Comparison of ENCODE assay signal across 14 cellular contexts in the genomic region with DNA sequence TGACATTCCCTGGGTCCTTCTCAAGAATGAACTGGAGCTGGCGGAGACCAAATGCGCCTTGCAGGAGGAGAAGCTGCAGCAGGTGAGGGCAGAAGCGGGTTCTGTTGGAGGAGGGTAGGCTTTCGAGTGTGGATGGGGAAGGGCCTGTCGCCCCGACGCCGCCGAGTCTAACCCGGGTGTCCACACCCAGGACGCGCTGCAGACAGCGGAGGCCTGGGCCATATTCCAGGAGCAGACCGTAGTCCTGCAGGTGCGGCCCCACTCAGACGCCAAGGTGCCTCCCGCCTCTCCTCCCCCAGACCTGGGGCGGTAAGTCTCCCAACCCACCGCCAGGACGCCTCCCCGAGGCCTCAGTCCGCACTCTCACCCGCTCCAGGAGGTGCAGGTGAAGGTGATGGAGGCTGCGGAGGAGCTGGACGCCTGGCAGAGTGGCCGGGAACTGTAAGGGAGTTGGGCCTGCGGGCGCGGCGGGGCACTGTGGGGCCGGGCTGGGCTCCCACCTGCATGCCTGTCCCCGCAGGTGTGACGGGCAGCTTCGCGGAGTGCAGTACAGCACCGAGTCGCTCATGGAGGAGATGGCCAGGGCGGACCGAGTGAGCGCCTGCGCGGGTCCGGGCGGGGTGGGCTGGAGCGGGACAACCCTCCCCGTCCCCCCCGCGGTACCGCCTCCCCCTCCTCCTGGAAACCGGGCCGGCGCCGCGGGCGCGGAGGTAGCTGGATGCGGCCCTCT. TPM values are rescaled to one million over a fixed set of nuclear protein-coding genes. Genes with fewer than 3 reads are reported as not detected.
DNase-seq lines count a peak whose midpoint lies in the region; ATAC-seq and TF ChIP-seq lines count a peak whose summit lies in the region.
"Not testable (repeated sequence)": the region's sequence is repeated elsewhere in the genome, so short reads cannot be mapped to it uniquely, and the experiment has no call there.
"Had no signal": no experiment of that assay in that cellular context is flagged by ENCODE, and none has a peak within 500 bp of the region (broad histone marks: within the 10 kb centered on the region; RNA-seq: fewer than 3 reads in every experiment).

No MANE protein-coding gene starts in this region.

- not testable (repeated sequence) for H3K27ac Mint-ChIP-seq in CD8-positive, alpha-beta T cell; activated T-cell treated with anti-CD3 and anti-CD28 coated beads, Interleukin-2, amount 50 U/mL, for 72 hours

- H3K27ac ChIP-seq in CD8-positive, alpha-beta T cell (ENCODE audit: low read depth, low read length); HUES6 (ENCODE audit: low read depth, low read length): not testable (repeated sequence)

- not testable (repeated sequence) for DNase-seq in CD8-positive, alpha-beta T cell; activated T-cell treated with anti-CD3 and anti-CD28 coated beads, Interleukin-2, amount 50 U/mL, for 72 hours; left cardiac atrium; omental fat pad (ENCODE audit: low spot score)

- H3K9me3 ChIP-seq in CD8-positive, alpha-beta T cell (ENCODE audit: low read length); HUES6 (ENCODE audit: control insufficient read depth, insufficient read depth, low read depth, low read length): not testable (repeated sequence)

- H3K36me3 ChIP-seq in CD8-positive, alpha-beta T cell (ENCODE audit: insufficient read depth, low read length); HUES6 (ENCODE audit: control insufficient read depth, insufficient read depth, low read length): not testable (repeated sequence)

- not testable (repeated sequence) for H3K4me3 ChIP-seq in CD8-positive, alpha-beta T cell (ENCODE audit: low read depth, low read length)
- H3K4me3 ChIP-seq in HUES6 (ENCODE audit: low read depth, low read length), result peak overlapping the region; percentile 31; the same call in 1 of the 2 replicates

- not testable (repeated sequence) for H3K4me1 ChIP-seq in CD8-positive, alpha-beta T cell (ENCODE audit: insufficient read depth, low read length); HUES6 (ENCODE audit: control insufficient read depth, insufficient read depth, low read length)

- POLR2A ChIA-PET in CD8-positive, alpha-beta T cell (lab: Charles Lee), result not testable (repeated sequence)

- not testable (repeated sequence) for H3K27me3 Mint-ChIP-seq in CD8-positive, alpha-beta T cell (ENCODE audit: low read depth); activated T-cell treated with anti-CD3 and anti-CD28 coated beads, Interleukin-2, amount 50 U/mL, for 72 hours (ENCODE audit: low read depth)

- CTCF ChIA-PET in CD8-positive, alpha-beta T cell (lab: Charles Lee), result not testable (repeated sequence)

- not testable (repeated sequence) for H3K36me3 Mint-ChIP-seq in CD8-positive, alpha-beta T cell; activated T-cell treated with anti-CD3 and anti-CD28 coated beads, Interleukin-2, amount 50 U/mL, for 72 hours (ENCODE audit: insufficient read depth in 2 of 2)

- ATAC-seq in CD8-positive, alpha-beta T cell, result peak; percentile 3
- ATAC-seq in GM19452 (IDR thresholded peaks at IDR 0.05; ENCODE audit: unreplicated experiment), result peak; percentile 21
- ATAC-seq in HG02610 (IDR thresholded peaks at IDR 0.05; ENCODE audit: unreplicated experiment), result peak; percentile 6
- peak; percentile 3 for ATAC-seq in HG03095 (IDR thresholded peaks at IDR 0.05; ENCODE audit: unreplicated experiment)
- peak; percentile 14 to 15 for ATAC-seq in activated T-cell treated with anti-CD3 and anti-CD28 coated beads, Interleukin-2, amount 50 U/mL, for 72 hours (replicated peaks in 1 of 2)
- ATAC-seq in left cardiac atrium, result peak; percentile 1 to 33
- ATAC-seq in omental fat pad (ENCODE audit: low FRiP score), result peak; percentile 33

- H3K4me3 Mint-ChIP-seq in CD8-positive, alpha-beta T cell; activated T-cell treated with anti-CD3 and anti-CD28 coated beads, Interleukin-2, amount 50 U/mL, for 72 hours: not testable (repeated sequence)

- H3K9ac ChIP-seq in HUES6 (ENCODE audit: low read length), result not testable (repeated sequence)

- TF ChIP-seq CTCF in CD8-positive, alpha-beta T cell (IDR thresholded peaks at IDR 0.05); omental fat pad (IDR thresholded peaks at IDR 0.05): not testable (repeated sequence)

- H3K4me1 Mint-ChIP-seq in CD8-positive, alpha-beta T cell (ENCODE audit: low read depth); activated T-cell treated with anti-CD3 and anti-CD28 coated beads, Interleukin-2, amount 50 U/mL, for 72 hours (ENCODE audit: low read depth): not testable (repeated sequence)

- intact Hi-C loops in CD8-positive, alpha-beta T cell (cut with DNase I, micrococcal nuclease); left cardiac atrium (cut with DNase I): not testable (repeated sequence)

- H3K9me3 Mint-ChIP-seq in CD8-positive, alpha-beta T cell; activated T-cell treated with anti-CD3 and anti-CD28 coated beads, Interleukin-2, amount 50 U/mL, for 72 hours: not testable (repeated sequence)

- H3K27me3 ChIP-seq in CD8-positive, alpha-beta T cell (ENCODE audit: insufficient read depth, low read length); HUES6 (ENCODE audit: control insufficient read depth, insufficient read depth, low read length): not testable (repeated sequence)

RNA-seq across cellular contexts. Expression of a gene that starts 2.0 kb away (rescaled TPM):
- total RNA-seq in CD8-positive, alpha-beta T cell, result 1 to 10 TPM; 1.2 to 1.8 TPM
- total RNA-seq in activated T-cell treated with anti-CD3 and anti-CD28 coated beads, Interleukin-2, amount 50 U/mL, for 72 hours, result 1 to 10 TPM in 1 of 2 donors, under 1 TPM in 1; 0.67 to 1.9 TPM
- total RNA-seq in left cardiac atrium (under 1 TPM in 1 of 2 donors, not detected in 1; 0.91 TPM), omental fat pad (1 to 10 TPM in 1 of 4 donors, under 1 TPM in 1, not detected in 2; 0.24 to 4.1 TPM)
- total RNA-seq: A172, lung microvascular endothelial cell, urinary bladder had no signal

RNA-seq across cellular contexts. Expression of a gene that starts 11.6 kb away (rescaled TPM):
- not detected for total RNA-seq in CD8-positive, alpha-beta T cell
- total RNA-seq in activated T-cell treated with anti-CD3 and anti-CD28 coated beads, Interleukin-2, amount 50 U/mL, for 72 hours, result not detected
- not detected for total RNA-seq in left cardiac atrium
- total RNA-seq in omental fat pad, result not detected
- total RNA-seq: A172, gastrocnemius medialis, lung microvascular endothelial cell, pulmonary artery endothelial cell, stomach, urinary bladder had no signal
